In the genomic region with DNA sequence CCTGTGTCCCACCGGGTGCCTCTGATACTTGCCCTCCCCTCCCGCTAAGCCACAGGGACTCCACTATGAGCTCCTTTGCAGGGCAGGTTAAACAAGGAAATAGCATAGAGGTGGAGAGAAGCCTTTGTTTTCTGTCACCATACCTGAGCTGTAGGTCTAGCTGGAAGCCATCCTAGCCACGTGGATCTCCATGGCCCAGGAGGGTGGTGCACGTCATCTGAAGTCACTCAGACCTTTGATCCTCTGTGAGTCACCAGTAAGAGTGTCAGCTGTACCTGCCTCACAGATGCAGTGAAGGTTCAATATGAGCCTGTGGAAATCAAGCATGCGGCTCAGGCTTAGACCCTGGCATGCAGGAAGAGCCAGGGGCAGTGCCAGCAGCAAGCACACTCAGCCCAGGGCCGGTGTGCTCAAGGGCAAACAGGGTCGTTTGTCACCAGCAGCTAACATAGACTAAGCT, we compare ENCODE assay signal across 1 cellular context.
A peak's percentile ranks its signal among the peaks of the same experiment; 100 is the strongest.
TF ChIP-seq lines count a peak whose summit lies in the region.

No MANE protein-coding gene starts in this region.

TF ChIP-seq in WTC11, 78 proteins besides CTCF, POLR2A, EP300 and RAD21:
- TF ChIP-seq, protein P1, sequence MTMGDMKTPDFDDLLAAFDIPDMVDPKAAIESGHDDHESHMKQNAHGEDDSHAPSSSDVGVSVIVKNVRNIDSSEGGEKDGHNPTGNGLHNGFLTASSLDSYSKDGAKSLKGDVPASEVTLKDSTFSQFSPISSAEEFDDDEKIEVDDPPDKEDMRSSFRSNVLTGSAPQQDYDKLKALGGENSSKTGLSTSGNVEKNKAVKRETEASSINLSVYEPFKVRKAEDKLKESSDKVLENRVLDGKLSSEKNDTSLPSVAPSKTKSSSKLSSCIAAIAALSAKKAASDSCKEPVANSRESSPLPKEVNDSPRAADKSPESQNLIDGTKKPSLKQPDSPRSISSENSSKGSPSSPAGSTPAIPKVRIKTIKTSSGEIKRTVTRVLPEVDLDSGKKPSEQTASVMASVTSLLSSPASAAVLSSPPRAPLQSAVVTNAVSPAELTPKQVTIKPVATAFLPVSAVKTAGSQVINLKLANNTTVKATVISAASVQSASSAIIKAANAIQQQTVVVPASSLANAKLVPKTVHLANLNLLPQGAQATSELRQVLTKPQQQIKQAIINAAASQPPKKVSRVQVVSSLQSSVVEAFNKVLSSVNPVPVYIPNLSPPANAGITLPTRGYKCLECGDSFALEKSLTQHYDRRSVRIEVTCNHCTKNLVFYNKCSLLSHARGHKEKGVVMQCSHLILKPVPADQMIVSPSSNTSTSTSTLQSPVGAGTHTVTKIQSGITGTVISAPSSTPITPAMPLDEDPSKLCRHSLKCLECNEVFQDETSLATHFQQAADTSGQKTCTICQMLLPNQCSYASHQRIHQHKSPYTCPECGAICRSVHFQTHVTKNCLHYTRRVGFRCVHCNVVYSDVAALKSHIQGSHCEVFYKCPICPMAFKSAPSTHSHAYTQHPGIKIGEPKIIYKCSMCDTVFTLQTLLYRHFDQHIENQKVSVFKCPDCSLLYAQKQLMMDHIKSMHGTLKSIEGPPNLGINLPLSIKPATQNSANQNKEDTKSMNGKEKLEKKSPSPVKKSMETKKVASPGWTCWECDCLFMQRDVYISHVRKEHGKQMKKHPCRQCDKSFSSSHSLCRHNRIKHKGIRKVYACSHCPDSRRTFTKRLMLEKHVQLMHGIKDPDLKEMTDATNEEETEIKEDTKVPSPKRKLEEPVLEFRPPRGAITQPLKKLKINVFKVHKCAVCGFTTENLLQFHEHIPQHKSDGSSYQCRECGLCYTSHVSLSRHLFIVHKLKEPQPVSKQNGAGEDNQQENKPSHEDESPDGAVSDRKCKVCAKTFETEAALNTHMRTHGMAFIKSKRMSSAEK (CRISPR knock-in tag; IDR thresholded peaks at IDR 0.05; ENCODE audit: borderline replicate concordance): no peak
- TF ChIP-seq TP53 (CRISPR knock-in tag; IDR thresholded peaks at IDR 0.05) (no peak), GABPB1 (CRISPR knock-in tag; IDR thresholded peaks at IDR 0.05) (peak; percentile 61)
TF ChIP-seq in WTC11: peak in this region for 1.
